ENCODE assay signal across 38 cellular contexts in genomic region chr4:81528979-81529378, GRCh38.
"Had no signal": no experiment of that assay in that cellular context is flagged by ENCODE, and none has a peak within 500 bp of the region (broad histone marks: within the 10 kb centered on the region; RNA-seq: fewer than 3 reads in every experiment).

No MANE protein-coding gene starts in this region.

- H3K4me1 ChIP-seq: adrenal gland, ascending aorta, body of pancreas, breast epithelium had no signal

- H3K9me3 Mint-ChIP-seq: activated naive CD4-positive, alpha-beta T cell treated with anti-CD3 and anti-CD28 coated beads, Interleukin-2, amount 50 U/mL, for 24 hours; central memory CD8-positive, alpha-beta T cell had no signal

- DNase-seq: activated effector memory CD4-positive, alpha-beta T cell treated with anti-CD3 and anti-CD28 coated beads, Interleukin-2, amount 50 U/mL, for 16 hours; activated effector memory CD4-positive, alpha-beta T cell treated with Interleukin-2 at 50 U/mL for 16 hours; activated gamma-delta T cell; activated gamma-delta T cell treated with Interleukin-2 at 50 U/mL for 16 hours; activated naive CD4-positive, alpha-beta T cell; activated naive CD4-positive, alpha-beta T cell treated with anti-CD3 and anti-CD28 coated beads for 36 hours; activated naive CD4-positive, alpha-beta T cell treated with anti-CD3 and anti-CD28 coated beads, Interleukin-2, amount 10 ng/mL, durations not matched to agents 7 days and 5 days; activated naive CD4-positive, alpha-beta T cell treated with anti-CD3 and anti-CD28 coated beads, Interleukin-2, amount 50 U/mL, for 16 hours; activated naive CD4-positive, alpha-beta T cell treated with Interleukin-2 at 50 U/mL for 16 hours; activated naive CD8-positive, alpha-beta T cell treated with anti-CD3 and anti-CD28 coated beads for 36 hours; activated naive CD8-positive, alpha-beta T cell treated with anti-CD3 and anti-CD28 coated beads, Interleukin-2, amount 10 ng/mL, durations not matched to agents 7 days and 5 days; activated naive CD8-positive, alpha-beta T cell treated with anti-CD3 and anti-CD28 coated beads, Interleukin-2, amount 50 U/mL, for 24 hours; activated T-cell treated with anti-CD3 and anti-CD28 coated beads for 4 hours; activated T-cell treated with anti-CD3 and anti-CD28 coated beads, Interleukin-2, amount 50 U/mL, for 1 hour; activated T-cell treated with anti-CD3 and anti-CD28 coated beads, Interleukin-2, amount 50 U/mL, for 24 hours; activated T-cell treated with anti-CD3 and anti-CD28 coated beads, Interleukin-2, amount 50 U/mL, for 4 hours; activated T-cell treated with anti-CD3 and anti-CD28 coated beads, Interleukin-2, amount 50 U/mL, for 48 hours; activated T-cell treated with anti-CD3 and anti-CD28 coated beads, Interleukin-2, amount 50 U/mL, for 72 hours; adrenal gland; amniotic stem cell; amygdala; anterior cingulate cortex; aorta; body of pancreas; brain microvascular endothelial cell; caudate nucleus; central memory CD4-positive, alpha-beta T cell had no signal

- H3K4me3 Mint-ChIP-seq: activated naive CD4-positive, alpha-beta T cell treated with anti-CD3 and anti-CD28 coated beads for 36 hours; activated naive CD4-positive, alpha-beta T cell treated with anti-CD3 and anti-CD28 coated beads, Interleukin-2, amount 10 ng/mL, durations not matched to agents 7 days and 5 days; activated naive CD4-positive, alpha-beta T cell treated with anti-CD3 and anti-CD28 coated beads, Interleukin-2, amount 50 U/mL, for 24 hours; activated naive CD8-positive, alpha-beta T cell; activated naive CD8-positive, alpha-beta T cell treated with anti-CD3 and anti-CD28 coated beads for 36 hours; activated naive CD8-positive, alpha-beta T cell treated with anti-CD3 and anti-CD28 coated beads, Interleukin-2, amount 10 ng/mL, durations not matched to agents 7 days and 5 days; activated naive CD8-positive, alpha-beta T cell treated with anti-CD3 and anti-CD28 coated beads, Interleukin-2, amount 50 U/mL, for 24 hours; activated T-cell treated with anti-CD3 and anti-CD28 coated beads, Interleukin-2, amount 50 U/mL, for 24 hours; activated T-cell treated with anti-CD3 and anti-CD28 coated beads, Interleukin-2, amount 50 U/mL, for 4 hours; activated T-cell treated with anti-CD3 and anti-CD28 coated beads, Interleukin-2, amount 50 U/mL, for 72 hours; activated T-helper 1 cell treated with anti-CD3 and anti-CD28 coated beads, Interleukin-12 subunit alpha, Interleukin-12 subunit beta, Interleukin-2, Interleukin-4 antibody, amounts not matched to agents 30 ng/mL and 10 ng/mL and 1 ng/mL, durations not matched to agents 14 hours and 24 hours and 36 hours; activated T-helper 17 cell treated with anti-CD3 and anti-CD28 coated beads, Interleukin-2, amount 50 U/mL, for 72 hours; brain; central memory CD8-positive, alpha-beta T cell had no signal

- H3K9me3 ChIP-seq: adrenal gland, ascending aorta, body of pancreas had no signal

- H3K27me3 Mint-ChIP-seq: activated naive CD4-positive, alpha-beta T cell treated with anti-CD3 and anti-CD28 coated beads, Interleukin-2, amount 50 U/mL, for 24 hours; activated naive CD8-positive, alpha-beta T cell; activated naive CD8-positive, alpha-beta T cell treated with anti-CD3 and anti-CD28 coated beads for 36 hours; activated naive CD8-positive, alpha-beta T cell treated with anti-CD3 and anti-CD28 coated beads, Interleukin-2, amount 10 ng/mL, durations not matched to agents 7 days and 5 days; activated naive CD8-positive, alpha-beta T cell treated with anti-CD3 and anti-CD28 coated beads, Interleukin-2, amount 50 U/mL, for 24 hours; activated T-cell treated with anti-CD3 and anti-CD28 coated beads, Interleukin-2, amount 50 U/mL, for 24 hours; activated T-helper 17 cell treated with anti-CD3 and anti-CD28 coated beads, Interleukin-2, amount 50 U/mL, for 72 hours; brain; central memory CD8-positive, alpha-beta T cell had no signal

- H3K27ac ChIP-seq: adrenal gland, ascending aorta, body of pancreas, brain microvascular endothelial cell, breast epithelium, cardiac muscle cell had no signal

- H3K36me3 Mint-ChIP-seq: brain had no signal

- H3K27ac Mint-ChIP-seq: activated naive CD4-positive, alpha-beta T cell treated with anti-CD3 and anti-CD28 coated beads for 36 hours; activated naive CD4-positive, alpha-beta T cell treated with anti-CD3 and anti-CD28 coated beads, Interleukin-2, amount 10 ng/mL, durations not matched to agents 7 days and 5 days; activated naive CD4-positive, alpha-beta T cell treated with anti-CD3 and anti-CD28 coated beads, Interleukin-2, amount 50 U/mL, for 24 hours; activated naive CD4-positive, alpha-beta T cell treated with anti-CD3 and anti-CD28 coated beads, Interleukin-2, amount 50 U/mL, for 72 hours; activated naive CD8-positive, alpha-beta T cell; activated naive CD8-positive, alpha-beta T cell treated with anti-CD3 and anti-CD28 coated beads for 36 hours; activated naive CD8-positive, alpha-beta T cell treated with anti-CD3 and anti-CD28 coated beads, Interleukin-2, amount 10 ng/mL, durations not matched to agents 7 days and 5 days; activated naive CD8-positive, alpha-beta T cell treated with anti-CD3 and anti-CD28 coated beads, Interleukin-2, amount 50 U/mL, for 24 hours; activated T-cell treated with anti-CD3 and anti-CD28 coated beads, Interleukin-2, amount 50 U/mL, for 24 hours; activated T-cell treated with anti-CD3 and anti-CD28 coated beads, Interleukin-2, amount 50 U/mL, for 72 hours; activated T-helper 1 cell treated with anti-CD3 and anti-CD28 coated beads, Interleukin-12 subunit alpha, Interleukin-12 subunit beta, Interleukin-2, Interleukin-4 antibody, amounts not matched to agents 30 ng/mL and 10 ng/mL and 1 ng/mL, durations not matched to agents 14 hours and 24 hours and 36 hours; activated T-helper 17 cell treated with anti-CD3 and anti-CD28 coated beads, Interleukin-2, amount 50 U/mL, for 72 hours; activated T-helper 2 cell treated with anti-CD3 and anti-CD28 coated beads, Interferon-gamma antibody, Interleukin-2, Interleukin-4, amounts not matched to agents 10 μg/mL and 5 μg/mL and 100 μg/mL, durations not matched to agents 14 hours and 24 hours and 36 hours; brain had no signal

- H3K36me3 ChIP-seq: adrenal gland, ascending aorta, brain microvascular endothelial cell, breast epithelium, cardiac muscle cell had no signal

- H3K4me1 Mint-ChIP-seq: activated naive CD4-positive, alpha-beta T cell treated with anti-CD3 and anti-CD28 coated beads, Interleukin-2, amount 10 ng/mL, durations not matched to agents 7 days and 5 days; activated naive CD4-positive, alpha-beta T cell treated with anti-CD3 and anti-CD28 coated beads, Interleukin-2, amount 50 U/mL, for 24 hours; activated naive CD8-positive, alpha-beta T cell treated with anti-CD3 and anti-CD28 coated beads for 36 hours; activated naive CD8-positive, alpha-beta T cell treated with anti-CD3 and anti-CD28 coated beads, Interleukin-2, amount 10 ng/mL, durations not matched to agents 7 days and 5 days; activated T-helper 17 cell treated with anti-CD3 and anti-CD28 coated beads, Interleukin-2, amount 50 U/mL, for 72 hours; central memory CD8-positive, alpha-beta T cell had no signal

- ATAC-seq: activated naive CD4-positive, alpha-beta T cell treated with anti-CD3 and anti-CD28 coated beads, Interleukin-2, amount 50 U/mL, for 72 hours; activated T-cell treated with anti-CD3 and anti-CD28 coated beads, Interleukin-2, amount 50 U/mL, for 4 hours; activated T-cell treated with anti-CD3 and anti-CD28 coated beads, Interleukin-2, amount 50 U/mL, for 72 hours; activated T-helper 17 cell treated with anti-CD3 and anti-CD28 coated beads, Interleukin-2, amount 50 U/mL, for 72 hours; body of pancreas had no signal

- H3K27me3 ChIP-seq: adrenal gland, ascending aorta, body of pancreas, brain microvascular endothelial cell, breast epithelium, cardiac muscle cell had no signal

- H3K4me3 ChIP-seq: adrenal gland, ascending aorta, body of pancreas, breast epithelium, cardiac muscle cell had no signal
